In the genomic region with DNA sequence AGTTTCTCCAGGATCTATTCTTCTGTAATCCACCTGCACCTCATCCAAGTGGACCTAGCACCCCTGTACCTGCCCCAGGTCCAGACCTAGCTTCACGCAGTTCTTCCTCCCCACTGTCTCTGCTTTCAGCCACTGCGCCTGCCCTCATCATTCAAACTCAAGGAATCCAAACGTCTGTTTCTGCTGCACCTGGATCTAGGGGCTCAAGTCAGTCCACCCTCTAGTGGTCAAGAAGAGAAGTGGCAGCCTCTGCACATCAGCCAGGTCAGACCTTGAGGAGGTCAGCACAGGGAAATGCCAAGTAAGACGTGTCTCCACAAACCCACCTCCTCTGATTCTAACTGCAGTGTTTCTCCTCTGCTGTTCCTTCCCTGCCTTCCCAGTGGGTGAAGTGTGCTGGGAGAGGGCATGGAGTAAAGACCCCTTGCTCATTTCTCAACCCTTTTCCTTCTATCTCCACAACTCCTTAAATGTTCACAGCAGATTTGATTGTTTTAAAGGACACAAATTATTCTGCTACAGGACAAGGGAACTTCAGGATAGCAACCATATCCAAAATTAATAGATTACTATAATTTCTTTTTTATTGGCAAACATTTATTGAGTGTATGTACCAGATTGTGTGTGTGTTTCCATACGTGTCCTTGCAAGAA, we compare ENCODE assay signal across 8 cellular contexts. TPM values are rescaled to one million over a fixed set of nuclear protein-coding genes. Genes with fewer than 3 reads are reported as not detected.
DNase-seq lines count a peak whose midpoint lies in the region; ATAC-seq and TF ChIP-seq lines count a peak whose summit lies in the region.

No MANE protein-coding gene starts in this region.

- H3K4me1 Mint-ChIP-seq in T-cell: peaks cover 0 to 6% (median 2%) of the 10 kb centered on the region in 3 donors

- DNase-seq in Ammon's horn (ENCODE audit: low spot score): peak; percentile 56
- DNase-seq in NCI-H1092 treated with DMSO at 0.1 percent for 48 hours (lab: John Stamatoyannopoulos, UW): peak; percentile 70
- DNase-seq in T-cell: peak in 17 of 34 experiments; percentile 2 to 33 (median 17)
- DNase-seq in cardiac fibroblast (ENCODE audit: low read depth in 2 of 2): peak; percentile 70 to 76
- peak; percentile 29 to 35 for DNase-seq in left colon
- DNase-seq in suprapubic skin (ENCODE audit: low spot score in 2 of 2): peak in 1 of 2 donors; percentile 64

- H3K9me3 ChIP-seq in suprapubic skin: no peaks in the 10 kb centered on the region

- H3K27me3 ChIP-seq in suprapubic skin: no peaks in the 10 kb centered on the region

- no peaks in the 10 kb centered on the region for H3K9me3 Mint-ChIP-seq in T-cell

- TF ChIP-seq CTCF in cardiac fibroblast (IDR thresholded peaks at IDR 0.05; ENCODE audit: low read depth, low read length): peak; percentile 98
- peak; percentile 37 to 90 for TF ChIP-seq CTCF in suprapubic skin (IDR thresholded peaks at IDR 0.05)

- CTCF ChIA-PET in T-cell (lab: Charles Lee): interaction anchor here (0.6 to 1.3 kb wide), 10 partner anchors 8 to 199 kb away, joined by 3 to 6 read pairs (median 3); a partner anchor contains a TSS

- H3K36me3 Mint-ChIP-seq in T-cell: no peaks in the 10 kb centered on the region

- intact Hi-C loops in left colon (cut with DNase I, micrococcal nuclease): loop anchor here in 1 of 2 donors (5.0 kb wide), 2 partner anchors 231 to 264 kb away; no protein-coding TSS in a partner anchor

- ATAC-seq in GM18517 (IDR thresholded peaks at IDR 0.05; ENCODE audit: unreplicated experiment): peak; percentile 91
- peak; percentile 83 for ATAC-seq in HG02840 (IDR thresholded peaks at IDR 0.05; ENCODE audit: low FRiP score, unreplicated experiment)
- peak; percentile 75 to 86 (median 82) for ATAC-seq in T-cell (replicated peaks in 1 of 4)
- peak; percentile 71 for ATAC-seq in left colon

- WGBS in suprapubic skin: 37% methylated on average over 5 of the region's 5 CpGs

- no peak overlapping the region for H3K4me3 Mint-ChIP-seq in T-cell

- H3K4me3 ChIP-seq in cardiac fibroblast (replicated peaks in 1 of 2; ENCODE audit: low read depth in 2 of 2, low read length in 2 of 2) (no peak overlapping the region), suprapubic skin (no peak overlapping the region)

- TF ChIP-seq EP300 in suprapubic skin (IDR thresholded peaks at IDR 0.05): no peak

- H3K36me3 ChIP-seq in suprapubic skin: no peaks in the 10 kb centered on the region

- H3K27ac Mint-ChIP-seq in T-cell: no peak overlapping the region

- peaks cover 12% of the 10 kb centered on the region for H3K4me1 ChIP-seq in suprapubic skin

- H3K27me3 Mint-ChIP-seq in T-cell: peaks cover 28 to 35% of the 10 kb centered on the region in 2 donors

- no peak overlapping the region for H3K27ac ChIP-seq in suprapubic skin

- TF ChIP-seq POLR2A in suprapubic skin (IDR thresholded peaks at IDR 0.05): no peak

- POLR2A ChIA-PET in T-cell (lab: Charles Lee): no interaction called here

RNA-seq across cellular contexts. Expression of a gene that starts 8.7 kb away (rescaled TPM):
- total RNA-seq in T-cell: under 1 TPM; 0.23 to 0.78 (median 0.51) TPM
- total RNA-seq in left colon: 100 to 1,000 TPM in 1 of 2 donors, 10 to 100 TPM in 1; 80.9 to 103 TPM
- 100 to 1,000 TPM in 2 of 4 donors, 10 to 100 TPM in 2; 49.3 to 143 (median 95.2) TPM for total RNA-seq in suprapubic skin

Comparison
In these comparisons a context has a peak if more than half of its experiments do, and no peak if none do; other contexts are left out.
1. RNA of a gene that starts 8.7 kb away (total RNA-seq): 49.3 to 143 TPM in suprapubic skin and 80.9 to 103 TPM in left colon; 0.23 to 0.78 TPM in T-cell; every median in the first group is over 10 times any median in the second.
2. Peak in every context shown above with its lines, with median percentiles within 50 percentile points of each other: ATAC-seq.